Comparison of ENCODE assay signal across 9 cellular contexts in genomic region chr1:227265891-227266290, GRCh38.
"Had no signal": no experiment of that assay in that cellular context is flagged by ENCODE, and none has a peak within 500 bp of the region (broad histone marks: within the 10 kb centered on the region; RNA-seq: fewer than 3 reads in every experiment).

No MANE protein-coding gene starts in this region.

- H3K4me3 ChIP-seq: GM23248, HAP-1 had no signal

- H3K27ac ChIP-seq: GM23248, HL-60 had no signal

- ATAC-seq: HCT116, HepG2 had no signal

- FAIRE-seq: HepG2 had no signal

- DNase-seq: GM23248, GOT3, H7, HFFc6, KBM-7 had no signal
